ENCODE assay signal across 1 cellular context in the genomic region with DNA sequence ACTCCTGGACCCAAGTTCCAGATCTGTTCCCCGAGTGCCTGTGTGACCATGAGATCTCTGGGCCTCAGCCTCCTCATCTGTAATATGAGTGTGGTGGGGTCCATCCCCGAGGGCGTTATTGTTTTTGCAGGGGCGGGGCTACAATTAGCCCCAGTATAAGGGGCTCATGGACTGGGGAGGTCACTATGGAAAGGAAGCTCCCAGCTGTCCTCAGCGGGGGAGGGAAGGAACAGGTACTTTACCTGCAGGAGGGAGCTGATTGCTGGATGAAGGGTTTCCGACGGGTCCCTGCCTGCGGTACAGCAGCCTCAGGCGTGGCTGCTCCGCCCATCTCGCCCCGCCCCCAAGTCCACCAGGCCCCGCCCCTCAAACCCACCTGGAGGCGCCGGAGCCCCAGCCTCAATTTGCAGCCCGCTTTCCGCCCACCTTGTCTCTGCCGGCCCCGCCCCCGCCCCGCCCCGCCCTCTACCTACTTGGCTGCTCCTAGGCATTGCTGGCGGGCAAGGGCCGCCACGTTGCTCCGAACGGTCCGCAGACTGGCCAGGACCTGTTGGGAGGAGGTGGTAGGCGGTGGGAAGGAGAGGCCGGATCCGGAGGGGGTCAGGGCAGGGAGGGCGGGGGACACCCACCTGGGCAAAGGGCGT.
A peak's percentile ranks its signal among the peaks of the same experiment; 100 is the strongest.
TF ChIP-seq lines count a peak whose summit lies in the region.

No MANE protein-coding gene starts in this region.

TF ChIP-seq in HEK293, 187 proteins besides CTCF, POLR2A, EP300 and RAD21 (continued from another document):
- TF ChIP-seq SP3 (tag by site-specific recombination; IDR thresholded peaks at IDR 0.05) = peak; percentile 52
- 0 out of 2 replicates have a peak, but pooled peaks have one; percentile 33 for TF ChIP-seq SP2 (tag by site-specific recombination; IDR thresholded peaks at IDR 0.05)
- no peak for TF ChIP-seq ZNF354C (tag by site-specific recombination; IDR thresholded peaks at IDR 0.05; ENCODE audit: borderline replicate concordance, low read depth)
- TF ChIP-seq ZNF423 (tag by site-specific recombination; IDR thresholded peaks at IDR 0.05) = no peak
- TF ChIP-seq ZNF768 (tag by site-specific recombination; IDR thresholded peaks at IDR 0.05) = no peak
- no peak for TF ChIP-seq ZNF266 (tag by site-specific recombination; IDR thresholded peaks at IDR 0.05; ENCODE audit: low read depth)
- TF ChIP-seq KLF8 (tag by site-specific recombination; IDR thresholded peaks at IDR 0.05) = 0 out of 2 replicates have a peak, but pooled peaks have one; percentile 36
- TF ChIP-seq ZNF157 (tag by site-specific recombination; IDR thresholded peaks at IDR 0.05) = no peak
- no peak for TF ChIP-seq MZF1 (tag by site-specific recombination; IDR thresholded peaks at IDR 0.05; ENCODE audit: borderline replicate concordance)
- TF ChIP-seq ZNF830 (tag by site-specific recombination; IDR thresholded peaks at IDR 0.05; ENCODE audit: low read depth) = no peak
- no peak for TF ChIP-seq ZNF488 (tag by site-specific recombination; IDR thresholded peaks at IDR 0.05)
- TF ChIP-seq ZFP69B (tag by site-specific recombination; IDR thresholded peaks at IDR 0.05) = 0 out of 2 replicates have a peak, but pooled peaks have one; percentile 39
